14 cellular contexts compared by ENCODE assay signal in the genomic region with DNA sequence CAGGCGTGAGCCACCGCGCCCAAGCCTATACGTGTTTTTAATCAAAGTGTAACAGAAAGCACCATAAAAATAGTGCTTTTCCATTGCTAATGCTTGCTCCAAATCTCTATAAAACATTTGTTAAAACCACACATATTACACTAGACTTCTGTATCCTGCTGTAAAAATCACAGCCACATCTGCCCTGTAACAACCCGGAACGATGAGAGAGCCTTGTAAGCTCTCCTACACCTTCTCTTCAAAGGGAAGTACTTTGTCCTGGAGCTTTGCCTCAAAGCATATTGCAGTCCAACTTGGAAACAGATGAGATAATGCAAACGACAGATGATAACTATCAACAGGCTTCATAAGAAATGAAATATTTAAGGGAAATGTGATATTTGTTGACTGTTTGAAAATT.
DNase-seq lines count a peak whose midpoint lies in the region; ATAC-seq and TF ChIP-seq lines count a peak whose summit lies in the region.
"Had no signal": no experiment of that assay in that cellular context is flagged by ENCODE, and none has a peak within 500 bp of the region (broad histone marks: within the 10 kb centered on the region; RNA-seq: fewer than 3 reads in every experiment).

No MANE protein-coding gene starts in this region.

- TF ChIP-seq POLR2A in gastroesophageal sphincter (IDR thresholded peaks at IDR 0.05), result no peak

- H3K27ac ChIP-seq in gastroesophageal sphincter, result peak overlapping the region in 3 of 4 donors; percentile 10 to 18 (median 18)
- H3K27ac ChIP-seq: C4-2B, HL-60 had no signal

- no peaks in the 10 kb centered on the region for H3K27me3 ChIP-seq in gastroesophageal sphincter

- WGBS in gastroesophageal sphincter (ENCODE audit: low coverage in 1 of 2), 2 donors, result 20 to 44% methylated on average over 3 to 7 of the region's 7 CpGs

- intact Hi-C loops in mucosa of descending colon (cut with DNase I, micrococcal nuclease), result no loop called here

- no peak overlapping the region for H3K4me3 ChIP-seq in gastroesophageal sphincter
- no peak overlapping the region for H3K4me3 ChIP-seq in mucosa of descending colon
- H3K4me3 ChIP-seq: HAP-1 had no signal

- H3K36me3 ChIP-seq in gastroesophageal sphincter (no peaks in the 10 kb centered on the region), mucosa of descending colon (ENCODE audit: low read depth) (no peaks in the 10 kb centered on the region)
- H3K36me3 ChIP-seq: HAP-1 had no signal

- H3K4me1 ChIP-seq in gastroesophageal sphincter (peaks cover 0 to 25% (median 4%) of the 10 kb centered on the region in 3 donors), mucosa of descending colon (ENCODE audit: low read depth) (no peaks in the 10 kb centered on the region)
- H3K4me1 ChIP-seq: HAP-1 had no signal

- no peaks in the 10 kb centered on the region for H3K9me3 ChIP-seq in gastroesophageal sphincter
- no peaks in the 10 kb centered on the region for H3K9me3 ChIP-seq in mucosa of descending colon
- H3K9me3 ChIP-seq: HAP-1 had no signal

- DNase-seq in COLO829 (ENCODE audit: low spot score) (peak; percentile 9), mucosa of descending colon (peak in 1 of 3 donors; percentile 4), hypothalamus (lab: John Stamatoyannopoulos, UW) (no peak), UCSD-AML1 (lab: John Stamatoyannopoulos, UW; ENCODE audit: unreplicated experiment) (no peak)
- DNase-seq in stimulated activated naive CD4-positive, alpha-beta T cell treated with Interleukin-2 at 50 U/mL for 16 hours (lab: John Stamatoyannopoulos, UW), result no peak
- DNase-seq: ACHN; CD4-positive, alpha-beta T cell; DMS153; DMS79; GDM1 had no signal

- ATAC-seq in gastroesophageal sphincter (no peak), mucosa of descending colon (peak; percentile 65)

- TF ChIP-seq CTCF in gastroesophageal sphincter (IDR thresholded peaks at IDR 0.05), result no peak
- TF ChIP-seq CTCF in mucosa of descending colon (IDR thresholded peaks at IDR 0.05), result no peak

- TF ChIP-seq EP300 in gastroesophageal sphincter (IDR thresholded peaks at IDR 0.05), result no peak
